Comparison of ENCODE assay signal across 8 cellular contexts in the genomic region with DNA sequence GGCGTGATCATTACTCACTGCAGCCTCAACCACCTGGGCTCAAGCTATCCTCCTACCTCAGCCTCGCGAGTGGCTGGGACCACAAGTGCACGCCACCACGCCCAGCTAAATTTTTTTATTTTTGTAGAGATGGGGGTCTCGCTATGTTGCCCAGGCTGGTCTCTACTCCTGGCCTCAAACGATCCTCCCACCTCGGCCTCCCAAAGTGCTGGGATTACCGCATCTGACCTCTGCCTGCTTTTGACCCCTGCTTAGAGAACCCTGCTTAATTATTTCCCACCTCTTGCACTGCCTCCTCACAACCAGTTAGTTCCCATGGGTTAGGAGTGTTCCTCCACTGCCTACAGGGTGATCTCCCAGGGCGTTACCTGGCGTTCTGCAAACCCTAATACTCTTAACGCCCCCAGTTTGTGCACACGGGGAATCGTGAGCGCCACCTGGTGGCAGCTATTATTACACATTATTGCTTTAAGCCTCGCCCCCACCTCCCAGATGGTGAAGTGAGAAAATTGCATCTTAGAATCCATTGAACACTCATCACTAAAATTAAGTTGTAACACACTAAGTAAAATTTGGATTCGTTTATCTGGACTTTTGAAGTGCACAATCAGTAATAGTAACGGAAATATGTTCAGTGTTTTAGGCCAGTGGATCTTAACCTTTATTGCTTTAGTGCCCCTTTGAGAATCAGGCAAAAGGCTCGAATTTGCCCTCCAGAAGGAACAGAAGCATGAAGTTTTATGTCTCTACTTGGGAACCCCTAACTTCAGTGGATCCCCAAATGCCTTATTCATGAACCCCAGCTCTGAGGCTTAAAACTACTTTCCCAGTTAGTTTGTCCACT.
DNase-seq lines count a peak whose midpoint lies in the region; ATAC-seq and TF ChIP-seq lines count a peak whose summit lies in the region.

No MANE protein-coding gene starts in this region.

- H3K27ac ChIP-seq in colonic mucosa, result no peak overlapping the region

- H3K4me3 ChIP-seq in colonic mucosa, result no peak overlapping the region

- ATAC-seq in activated CD4-positive, alpha-beta T cell treated with anti-CD3 and anti-CD28 coated beads for 36 hours, result peak; percentile 71

- no peaks in the 10 kb centered on the region for H3K9me3 ChIP-seq in colonic mucosa

- no peaks in the 10 kb centered on the region for H3K36me3 ChIP-seq in colonic mucosa

- POLR2A ChIA-PET in activated CD4-positive, alpha-beta T cell treated with anti-CD3 and anti-CD28 coated beads for 36 hours (lab: Charles Lee), result interaction anchor here (0.7 kb wide), 1 partner anchor 34 kb away, joined by 3 read pairs; no protein-coding TSS in a partner anchor

- no peak overlapping the region for H3K27ac Mint-ChIP-seq in activated CD4-positive, alpha-beta T cell treated with anti-CD3 and anti-CD28 coated beads for 36 hours

- peaks cover 3% of the 10 kb centered on the region for H3K27me3 ChIP-seq in colonic mucosa

- no peaks in the 10 kb centered on the region for H3K36me3 Mint-ChIP-seq in activated CD4-positive, alpha-beta T cell treated with anti-CD3 and anti-CD28 coated beads for 36 hours (ENCODE audit: low read depth)

- intact Hi-C loops in activated CD4-positive, alpha-beta T cell treated with anti-CD3 and anti-CD28 coated beads for 36 hours (cut with DNase I, micrococcal nuclease), result no loop called here
- intact Hi-C loops in colonic mucosa (cut with DNase I), result no loop called here

- no peak overlapping the region for H3K4me3 Mint-ChIP-seq in activated CD4-positive, alpha-beta T cell treated with anti-CD3 and anti-CD28 coated beads for 36 hours

- no peak overlapping the region for H3K9ac ChIP-seq in colonic mucosa (ENCODE audit: low read depth in 2 of 2, low read length in 2 of 2)

- peaks cover 16% of the 10 kb centered on the region for H3K27me3 Mint-ChIP-seq in activated CD4-positive, alpha-beta T cell treated with anti-CD3 and anti-CD28 coated beads for 36 hours

- DNase-seq in NCI-H2107 (lab: John Stamatoyannopoulos, UW) (peak; percentile 19), NCI-H2107 treated with DMSO at 0.1 percent for 48 hours (lab: John Stamatoyannopoulos, UW; ENCODE audit: unreplicated experiment) (no peak), NCI-H1105 (lab: John Stamatoyannopoulos, UW) (peak; percentile 30), colonic mucosa (peak; percentile 22), middle frontal gyrus (ENCODE audit: extremely low spot score, low spot score) (peak; percentile 14), DMS79 (lab: John Stamatoyannopoulos, UW) (no peak)
- DNase-seq in activated CD4-positive, alpha-beta T cell treated with anti-CD3 and anti-CD28 coated beads for 36 hours, result peak; percentile 79
- DNase-seq in stimulated activated naive CD4-positive, alpha-beta T cell (lab: John Stamatoyannopoulos, UW), result peak; percentile 2 to 57 (median 40)

- peak; percentile 79 for TF ChIP-seq CTCF in colonic mucosa (IDR thresholded peaks at IDR 0.05)

- H3K4me1 ChIP-seq in colonic mucosa, result no peaks in the 10 kb centered on the region

- no peaks in the 10 kb centered on the region for H3K9me3 Mint-ChIP-seq in activated CD4-positive, alpha-beta T cell treated with anti-CD3 and anti-CD28 coated beads for 36 hours (ENCODE audit: low read depth)

- H3K4me1 Mint-ChIP-seq in activated CD4-positive, alpha-beta T cell treated with anti-CD3 and anti-CD28 coated beads for 36 hours, result no peaks in the 10 kb centered on the region

- CTCF ChIA-PET in activated CD4-positive, alpha-beta T cell treated with anti-CD3 and anti-CD28 coated beads for 36 hours (lab: Charles Lee), result interaction anchor here (0.6 to 4.5 kb wide), 20 partner anchors 8 to 362 kb away, joined by 3 to 36 read pairs (median 4); no protein-coding TSS in a partner anchor

Comparison
In these comparisons a context has a peak if more than half of its experiments do, and no peak if none do; other contexts are left out.
1. DNase-seq: peak in NCI-H2107 (single experiment), NCI-H1105 (single experiment), activated CD4-positive, alpha-beta T cell treated with anti-CD3 and anti-CD28 coated beads for 36 hours (single experiment), colonic mucosa (single experiment), middle frontal gyrus (single experiment) and stimulated activated naive CD4-positive, alpha-beta T cell (6 of 6); none in NCI-H2107 treated with DMSO at 0.1 percent for 48 hours (single experiment) and DMS79 (single experiment).